Comparison of ENCODE assay signal across 9 cellular contexts in the genomic region with DNA sequence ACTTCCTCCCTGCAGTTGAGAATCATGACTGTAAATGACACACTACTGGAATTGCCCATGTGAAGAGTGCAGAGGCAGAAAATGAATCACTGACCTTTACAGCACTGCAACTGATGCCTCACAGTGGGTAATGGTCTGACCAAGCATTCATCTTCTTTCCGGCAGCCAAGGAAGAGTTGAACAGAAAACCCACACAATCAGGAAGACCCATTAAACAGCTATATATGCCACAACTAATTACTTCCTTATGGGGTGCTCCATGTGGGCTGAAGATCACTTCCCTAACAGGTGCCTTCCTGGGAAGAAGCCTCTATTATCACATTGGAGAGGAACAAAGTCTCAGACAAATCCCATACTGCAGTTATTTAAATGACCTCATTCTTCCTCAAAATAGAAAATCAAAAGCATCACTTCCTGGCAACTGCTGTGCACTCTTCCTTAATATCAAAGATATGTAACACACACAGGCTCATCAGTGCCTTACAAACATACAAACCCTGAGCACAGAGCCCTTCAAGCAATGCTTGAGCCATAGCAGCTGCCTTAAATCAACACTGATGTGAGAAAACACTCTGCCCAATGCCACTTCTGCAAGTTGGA. TPM values are rescaled to one million over a fixed set of nuclear protein-coding genes. Genes with fewer than 3 reads are reported as not detected.
DNase-seq lines count a peak whose midpoint lies in the region; ATAC-seq, FAIRE-seq and TF ChIP-seq lines count a peak whose summit lies in the region.
"Had no signal": no experiment of that assay in that cellular context is flagged by ENCODE, and none has a peak within 500 bp of the region (broad histone marks: within the 10 kb centered on the region; RNA-seq: fewer than 3 reads in every experiment).

No MANE protein-coding gene starts in this region.

- H3K27me3 Mint-ChIP-seq in activated T-helper 17 cell treated with anti-CD3 and anti-CD28 coated beads, Interleukin-2, amount 50 U/mL, for 72 hours: peaks cover 6% of the 10 kb centered on the region
- H3K27me3 Mint-ChIP-seq in naive thymus-derived CD8-positive, alpha-beta T cell: peaks cover 0 to under 1% (median 0%) of the 10 kb centered on the region in 5 donors

- H3K27ac ChIP-seq in A673 (ENCODE audit: low read depth, low read length, poor library complexity, severe bottlenecking): peak overlapping the region; percentile 76
- H3K27ac ChIP-seq in colonic mucosa: no peak overlapping the region

- no peaks in the 10 kb centered on the region for H3K36me3 Mint-ChIP-seq in activated T-helper 17 cell treated with anti-CD3 and anti-CD28 coated beads, Interleukin-2, amount 50 U/mL, for 72 hours (ENCODE audit: low read depth)
- H3K36me3 Mint-ChIP-seq in naive thymus-derived CD8-positive, alpha-beta T cell: peaks cover 0 to 6% (median 5%) of the 10 kb centered on the region in 3 donors

- H3K4me1 Mint-ChIP-seq in activated T-helper 17 cell treated with anti-CD3 and anti-CD28 coated beads, Interleukin-2, amount 50 U/mL, for 72 hours: peaks cover 30% of the 10 kb centered on the region
- H3K4me1 Mint-ChIP-seq in naive thymus-derived CD8-positive, alpha-beta T cell: peaks cover 11 to 43% (median 25%) of the 10 kb centered on the region in 4 donors

- ATAC-seq in HG03196 (IDR thresholded peaks at IDR 0.05; ENCODE audit: unreplicated experiment): peak; percentile 80
- ATAC-seq in activated T-helper 17 cell treated with anti-CD3 and anti-CD28 coated beads, Interleukin-2, amount 50 U/mL, for 72 hours (replicated peaks): peak; percentile 97
- peak; percentile 44 to 61 for ATAC-seq in naive thymus-derived CD8-positive, alpha-beta T cell

- no TSS peak for BruUV-seq in A673 (replicated peaks; lab: Mats Ljungman, UMichigan)

- peak overlapping the region; percentile 40 for H3K4me3 Mint-ChIP-seq in activated T-helper 17 cell treated with anti-CD3 and anti-CD28 coated beads, Interleukin-2, amount 50 U/mL, for 72 hours
- H3K4me3 Mint-ChIP-seq in naive thymus-derived CD8-positive, alpha-beta T cell: peak overlapping the region in 3 of 10 donors; percentile 1 to 42 (median 21)

- H3K36me3 ChIP-seq in A673 (ENCODE audit: insufficient read depth, low read length, poor library complexity, severe bottlenecking): peaks cover 89% of the 10 kb centered on the region
- no peaks in the 10 kb centered on the region for H3K36me3 ChIP-seq in colonic mucosa
- H3K36me3 ChIP-seq: adrenal gland had no signal

- DNase-seq in A673 (ENCODE audit: low spot score) (peak; percentile 82), GM18507 (ENCODE audit: extremely low spot score, insufficient read length, low read depth) (no peak), mucosa of gallbladder (ENCODE audit: low spot score) (no peak), D721Med (ENCODE audit: insufficient read length, low spot score) (no peak), colonic mucosa (no peak)
- DNase-seq in naive thymus-derived CD8-positive, alpha-beta T cell: peak in 1 of 10 donors; percentile 9

- H3K4me1 ChIP-seq in A673 (ENCODE audit: insufficient read depth, low read length, poor library complexity, severe bottlenecking) (peaks cover 30% of the 10 kb centered on the region), colonic mucosa (no peaks in the 10 kb centered on the region)
- H3K4me1 ChIP-seq: adrenal gland had no signal

- FAIRE-seq in GM18507 (lab: Jason Lieb, UNC) (peak; percentile 82), D721Med (lab: Jason Lieb, UNC) (no peak)

- POLR2A ChIA-PET in A673 (lab: Charles Lee; ENCODE audit: low non-redundant PET): no interaction called here
- POLR2A ChIA-PET in naive thymus-derived CD8-positive, alpha-beta T cell (lab: Charles Lee): no interaction called here

- H3K27me3 ChIP-seq in A673 (replicated peaks; ENCODE audit: insufficient read depth, low read depth, low read length, poor library complexity) (no peaks in the 10 kb centered on the region), colonic mucosa (no peaks in the 10 kb centered on the region)
- H3K27me3 ChIP-seq: adrenal gland had no signal

- H3K9me3 ChIP-seq in A673 (ENCODE audit: low read depth, low read length, poor library complexity, severe bottlenecking) (no peaks in the 10 kb centered on the region), colonic mucosa (no peaks in the 10 kb centered on the region)
- H3K9me3 ChIP-seq: adrenal gland had no signal

- intact Hi-C loops in A673 (cut with micrococcal nuclease; ENCODE audit: unreplicated experiment) (no loop called here), colonic mucosa (cut with DNase I) (no loop called here)

- peaks cover 5% of the 10 kb centered on the region for H3K9me3 Mint-ChIP-seq in activated T-helper 17 cell treated with anti-CD3 and anti-CD28 coated beads, Interleukin-2, amount 50 U/mL, for 72 hours
- H3K9me3 Mint-ChIP-seq in naive thymus-derived CD8-positive, alpha-beta T cell: peaks cover 0 to 8% (median 2%) of the 10 kb centered on the region in 9 donors

- no peak for TF ChIP-seq CTCF in A673 (conservative IDR thresholded peaks at IDR 0.05; ENCODE audit: low read depth, low read length)
- TF ChIP-seq CTCF in D721Med (IDR thresholded peaks at IDR 0.05; ENCODE audit: insufficient read depth, missing control alignments): no peak
- TF ChIP-seq CTCF in colonic mucosa (IDR thresholded peaks at IDR 0.05): no peak

- CTCF ChIA-PET in A673 (lab: Charles Lee): no interaction called here

- H3K4me3 ChIP-seq in A673 (ENCODE audit: low read depth, low read length, poor library complexity, severe bottlenecking): no peak overlapping the region
- H3K4me3 ChIP-seq in colonic mucosa: no peak overlapping the region
- H3K4me3 ChIP-seq: adrenal gland had no signal

- H3K9ac ChIP-seq in colonic mucosa (ENCODE audit: low read depth in 2 of 2, low read length in 2 of 2): no peak overlapping the region

- H3K27ac Mint-ChIP-seq in activated T-helper 17 cell treated with anti-CD3 and anti-CD28 coated beads, Interleukin-2, amount 50 U/mL, for 72 hours: peak overlapping the region; percentile 81
- H3K27ac Mint-ChIP-seq in naive thymus-derived CD8-positive, alpha-beta T cell: peak overlapping the region in 9 of 10 donors; percentile 4 to 88 (median 56)

RNA-seq across cellular contexts. Expression of gene RUBCNL, which starts 45.8 kb away (rescaled TPM):
- total RNA-seq in A673 (2021) (110 and 126 TPM in 2 replicates), mucosa of gallbladder (4.3 TPM), colonic mucosa (10 to 100 TPM; 25.6 to 29.1 TPM)
- total RNA-seq in activated T-helper 17 cell treated with anti-CD3 and anti-CD28 coated beads, Interleukin-2, amount 50 U/mL, for 72 hours: 1 to 10 TPM in 1 of 2 donors, under 1 TPM in 1; 0.56 to 3.4 TPM
- 10 to 100 TPM in 1 of 2 experiments, 1 to 10 TPM in 1; 9.7 to 10.6 TPM for total RNA-seq in naive thymus-derived CD8-positive, alpha-beta T cell
- under 1 TPM in 2 of 3 donors, not detected in 1; 0.12 to 0.57 TPM for polyA plus RNA-seq in naive thymus-derived CD8-positive, alpha-beta T cell
